In genomic region chr10:3668276-3668960, GRCh38 we compare ENCODE assay signal across 9 cellular contexts.
DNase-seq lines count a peak whose midpoint lies in the region; ATAC-seq lines count a peak whose summit lies in the region.
"Had no signal": no experiment of that assay in that cellular context is flagged by ENCODE, and none has a peak within 500 bp of the region (broad histone marks: within the 10 kb centered on the region; RNA-seq: fewer than 3 reads in every experiment).

No MANE protein-coding gene starts in this region.

- peak overlapping the region in 10 of 11 experiments; percentile 4 to 65 (median 44); a peak in 15 of 22 replicates for H3K9ac ChIP-seq in BLaER1 treated with 17β-estradiol and CSF1 and Interleukin-3, amounts not matched to agents 10 nM and 100 nM
- H3K9ac ChIP-seq in iPS-20b (ENCODE audit: low read depth, low read length): peak overlapping the region; percentile 66; the same call in 1 of the 2 replicates

- H4K20me1 ChIP-seq in BLaER1 treated with 17β-estradiol and CSF1 and Interleukin-3, amounts not matched to agents 10 nM and 100 nM: no peaks in the 10 kb centered on the region

- no peaks in the 10 kb centered on the region for H3K36me3 ChIP-seq in BLaER1 treated with 17β-estradiol and CSF1 and Interleukin-3, amounts not matched to agents 10 nM and 100 nM
- no peaks in the 10 kb centered on the region for H3K36me3 ChIP-seq in iPS-20b (ENCODE audit: insufficient read depth, low read depth, low read length)

- peak overlapping the region in 2 of 10 experiments; percentile 3 to 46; a peak in 2 of 20 replicates for H3K4me3 ChIP-seq in BLaER1 treated with 17β-estradiol and CSF1 and Interleukin-3, amounts not matched to agents 10 nM and 100 nM
- peak overlapping the region; percentile 61; the same call in 1 of the 2 replicates for H3K4me3 ChIP-seq in iPS-20b (ENCODE audit: low read length)
- H3K4me3 ChIP-seq: GM12878 had no signal

- DNase-seq in NOMO-1 treated with DMSO at 0.1 percent for 48 hours (lab: John Stamatoyannopoulos, UW; ENCODE audit: unreplicated experiment) (peak; percentile 45), NAMALWA (ENCODE audit: low spot score) (no peak)
- peak; percentile 67 for DNase-seq in activated naive CD4-positive, alpha-beta T cell treated with Interleukin-2 at 50 U/mL for 16 hours
- DNase-seq in stimulated activated CD4-positive, alpha-beta T cell treated with anti-CD3 and anti-CD28 coated beads, Interleukin-2, amount 100 ng/mL, for 48 hours: peak; percentile 24 to 40

- H3K4me1 ChIP-seq in BLaER1 treated with 17β-estradiol and CSF1 and Interleukin-3, amounts not matched to agents 10 nM and 100 nM: peaks cover 37 to 52% (median 44%) of the 10 kb centered on the region in 10 experiments
- H3K4me1 ChIP-seq in iPS-20b (ENCODE audit: insufficient read depth, low read length): peaks cover 10% of the 10 kb centered on the region; the same call in 1 of the 2 replicates

- no peaks in the 10 kb centered on the region for H3K27me3 ChIP-seq in BLaER1 treated with 17β-estradiol and CSF1 and Interleukin-3, amounts not matched to agents 10 nM and 100 nM
- H3K27me3 ChIP-seq in iPS-20b (ENCODE audit: insufficient read depth, low read length): no peaks in the 10 kb centered on the region

- H3K27ac ChIP-seq in BLaER1 treated with 17β-estradiol and CSF1 and Interleukin-3, amounts not matched to agents 10 nM and 100 nM: peak overlapping the region in 10 of 11 experiments; percentile 5 to 74 (median 58); a peak in 17 of 22 replicates
- no peak overlapping the region for H3K27ac ChIP-seq in iPS-20b (ENCODE audit: low read length)

- no peak for ATAC-seq in HG03135 (IDR thresholded peaks at IDR 0.05; ENCODE audit: unreplicated experiment)
- ATAC-seq in GM21515 (IDR thresholded peaks at IDR 0.05; ENCODE audit: unreplicated experiment): no peak
- ATAC-seq: GM12878 had no signal

- H3K9me3 ChIP-seq in BLaER1 treated with 17β-estradiol and CSF1 and Interleukin-3, amounts not matched to agents 10 nM and 100 nM (replicated peaks in 1 of 11): no peaks in the 10 kb centered on the region; a peak in 1 of 22 replicates
- H3K9me3 ChIP-seq in iPS-20b (ENCODE audit: insufficient read depth, low read depth, low read length): no peaks in the 10 kb centered on the region

- peak overlapping the region; percentile 73 to 91 (median 82) for H3K4me2 ChIP-seq in BLaER1 treated with 17β-estradiol and CSF1 and Interleukin-3, amounts not matched to agents 10 nM and 100 nM
